Comparison of ENCODE assay signal across 8 cellular contexts in genomic region chr6:132734694-132735236, GRCh38. TPM values are rescaled to one million over a fixed set of nuclear protein-coding genes. Genes with fewer than 3 reads are reported as not detected.
DNase-seq lines count a peak whose midpoint lies in the region; ATAC-seq and TF ChIP-seq lines count a peak whose summit lies in the region.

No MANE protein-coding gene starts in this region.

- H3K4me1 ChIP-seq in neural progenitor cell (no peaks in the 10 kb centered on the region), transverse colon (no peaks in the 10 kb centered on the region), testis (no peaks in the 10 kb centered on the region)

- no peak for TF ChIP-seq POLR2A in transverse colon (IDR thresholded peaks at IDR 0.05)
- no peak for TF ChIP-seq POLR2A in testis (IDR thresholded peaks at IDR 0.05)

- no peaks in the 10 kb centered on the region for H3K79me2 ChIP-seq in neural progenitor cell (ENCODE audit: low read depth)

- in situ Hi-C loops in transverse colon (cut with MboI; ENCODE audit: low pct_ligation_motif_present in 1 of 4, low pct_unique_long_range_greater_than_20kb in 1 of 4, low sequenced_read_pairs in 3 of 4): no loop called here

- no peaks in the 10 kb centered on the region for H3K36me3 ChIP-seq in GM06990 (ENCODE audit: control insufficient read depth, insufficient read depth, low read length)
- no peaks in the 10 kb centered on the region for H3K36me3 ChIP-seq in neural progenitor cell
- no peaks in the 10 kb centered on the region for H3K36me3 ChIP-seq in transverse colon
- no peaks in the 10 kb centered on the region for H3K36me3 ChIP-seq in testis (ENCODE audit: low read depth, missing control alignments)

- DNase-seq in GM06990 (ENCODE audit: extremely low read depth, insufficient read length) (no peak), NCI-H146 treated with DMSO at 0.1 percent for 48 hours (lab: John Stamatoyannopoulos, UW; ENCODE audit: unreplicated experiment) (peak; percentile 49), choroid plexus epithelial cell (ENCODE audit: low read depth) (peak; percentile 76), neural progenitor cell (ENCODE audit: low spot score) (no peak), mucosa of gallbladder (ENCODE audit: low spot score) (no peak), transverse colon (no peak), testis (no peak)

- no peaks in the 10 kb centered on the region for H3K27me3 ChIP-seq in GM06990 (replicated peaks; ENCODE audit: control insufficient read depth, insufficient read depth, low read length)
- no peaks in the 10 kb centered on the region for H3K27me3 ChIP-seq in neural progenitor cell
- H3K27me3 ChIP-seq in transverse colon: no peaks in the 10 kb centered on the region
- H3K27me3 ChIP-seq in testis: no peaks in the 10 kb centered on the region

- H3K9me3 Mint-ChIP-seq in neural progenitor cell: no peaks in the 10 kb centered on the region

- no peak overlapping the region for H3K4me3 Mint-ChIP-seq in neural progenitor cell

- no peak overlapping the region for H3K27ac ChIP-seq in neural progenitor cell
- no peak overlapping the region for H3K27ac ChIP-seq in transverse colon
- no peak overlapping the region for H3K27ac ChIP-seq in testis

- H3K9me3 ChIP-seq in neural progenitor cell (ENCODE audit: low read depth): no peaks in the 10 kb centered on the region
- no peaks in the 10 kb centered on the region for H3K9me3 ChIP-seq in transverse colon
- H3K9me3 ChIP-seq in testis: no peaks in the 10 kb centered on the region

- WGBS in transverse colon (ENCODE audit: low coverage in 1 of 2), 2 donors: 21 to 29% methylated on average over 3 of the region's 3 CpGs
- 54 to 60% methylated on average over 3 of the region's 3 CpGs for WGBS in testis, 2 donors

- no peak overlapping the region for H3K4me2 ChIP-seq in neural progenitor cell

- no peaks in the 10 kb centered on the region for H4K20me1 ChIP-seq in neural progenitor cell (ENCODE audit: low read depth)

- H3K4me3 ChIP-seq in GM06990 (replicated peaks; ENCODE audit: low read depth, low read length) (no peak overlapping the region), choroid plexus epithelial cell (ENCODE audit: low read depth, low read length) (no peak overlapping the region), neural progenitor cell (no peak overlapping the region), transverse colon (no peak overlapping the region), testis (no peak overlapping the region)

- no peaks in the 10 kb centered on the region for H3K4me1 Mint-ChIP-seq in neural progenitor cell

- no peak overlapping the region for H3K27ac Mint-ChIP-seq in neural progenitor cell

- no peak overlapping the region for H3K9ac ChIP-seq in neural progenitor cell

- intact Hi-C loops in transverse colon (cut with DNase I; ENCODE audit: low total_unique reads): no loop called here
- intact Hi-C loops in testis (cut with DNase I; ENCODE audit: low total_unique reads): no loop called here

- no peak for TF ChIP-seq EP300 in transverse colon (IDR thresholded peaks at IDR 0.05; ENCODE audit: low read depth)

- ATAC-seq in GM19452 (IDR thresholded peaks at IDR 0.05; ENCODE audit: unreplicated experiment): no peak

- no peaks in the 10 kb centered on the region for H3K36me3 Mint-ChIP-seq in neural progenitor cell

- TF ChIP-seq CTCF in GM06990 (IDR thresholded peaks at IDR 0.05; ENCODE audit: insufficient read depth, low read length, poor library complexity, severe bottlenecking): peak; percentile 35
- TF ChIP-seq CTCF in choroid plexus epithelial cell (conservative IDR thresholded peaks at IDR 0.05; ENCODE audit: low read depth, low read length): peak; percentile 59
- peak; percentile 45 for TF ChIP-seq CTCF in neural progenitor cell (IDR thresholded peaks at IDR 0.05)
- TF ChIP-seq CTCF in transverse colon (IDR thresholded peaks at IDR 0.05): no peak
- no peak for TF ChIP-seq CTCF in testis (IDR thresholded peaks at IDR 0.05)

- H3K27me3 Mint-ChIP-seq in neural progenitor cell (ENCODE audit: insufficient read depth, low read depth): no peaks in the 10 kb centered on the region

- H3F3A ChIP-seq in neural progenitor cell (ENCODE audit: low read depth): no peaks in the 10 kb centered on the region

- no peak overlapping the region for H2AFZ ChIP-seq in neural progenitor cell (replicated peaks)

RNA-seq across cellular contexts. Expression of gene VNN1, which starts 20.9 kb away (rescaled TPM):
- total RNA-seq in neural progenitor cell (ENCODE audit: low replicate concordance) (not detected in 2 replicates), mucosa of gallbladder (62.1 TPM), transverse colon (10 to 100 TPM in 1 of 4 donors, 1 to 10 TPM in 1, under 1 TPM in 1, not detected in 1; 0.75 to 39.5 (median 2.1) TPM), testis (under 1 TPM; 0.16 to 0.37 TPM)
- polyA plus RNA-seq in testis (ENCODE audit: insufficient read depth, low read depth, low replicate concordance): 0.54 TPM

RNA-seq across cellular contexts. Expression of gene VNN2, which starts 22.9 kb away (rescaled TPM):
- total RNA-seq in neural progenitor cell (ENCODE audit: low replicate concordance) (not detected in 2 replicates), mucosa of gallbladder (3.4 TPM), transverse colon (1 to 10 TPM; 1.1 to 3.2 (median 2.8) TPM), testis (under 1 TPM; 0.31 to 0.47 TPM)
- polyA plus RNA-seq in testis (ENCODE audit: insufficient read depth, low read depth, low replicate concordance): 2.0 TPM

Comparison
In these comparisons a context has a peak if more than half of its experiments do, and no peak if none do; other contexts are left out.
1. DNase-seq: peak in NCI-H146 treated with DMSO at 0.1 percent for 48 hours (single experiment) and choroid plexus epithelial cell (single experiment); none in GM06990 (single experiment), neural progenitor cell (single experiment), mucosa of gallbladder (single experiment), transverse colon (single experiment) and testis (single experiment).
2. CTCF ChIP-seq: peak in GM06990 (single experiment), choroid plexus epithelial cell (single experiment) and neural progenitor cell (single experiment); none in transverse colon (0 of 5) and testis (0 of 3).